ENCODE assay signal across 8 cellular contexts in the genomic region with DNA sequence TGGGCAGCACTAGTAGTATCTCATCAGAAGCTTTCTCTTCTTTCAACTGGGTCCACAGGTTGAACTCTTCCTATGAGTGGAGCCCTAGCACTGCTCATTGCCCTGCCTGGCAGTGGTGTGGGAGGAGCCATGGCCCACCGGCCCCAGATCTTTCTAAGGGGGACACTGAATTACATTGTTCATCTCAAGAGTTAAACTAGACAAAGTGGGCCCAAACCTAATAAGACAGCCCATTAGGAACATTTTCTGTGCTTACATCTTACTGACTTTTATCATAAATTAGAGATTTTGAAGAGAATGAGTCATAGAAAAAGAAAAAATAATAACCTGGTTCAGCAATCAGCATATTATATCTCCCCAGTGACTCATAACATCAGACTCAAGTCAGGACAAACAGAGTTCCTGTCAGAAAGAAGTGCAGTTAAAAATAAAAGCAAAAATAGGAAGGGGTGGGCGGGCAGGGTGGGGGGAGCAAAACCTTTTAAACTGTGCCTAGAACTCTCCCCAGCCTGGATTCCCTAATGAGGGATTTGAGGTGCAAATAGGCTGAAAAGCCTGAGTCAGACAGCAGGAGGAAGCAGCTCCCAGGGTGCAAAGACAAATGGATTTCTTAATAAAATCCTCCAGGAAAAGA.
DNase-seq lines count a peak whose midpoint lies in the region; ATAC-seq lines count a peak whose summit lies in the region.

No MANE protein-coding gene starts in this region.

- peak overlapping the region; percentile 57 for H3K4me3 Mint-ChIP-seq in activated naive CD4-positive, alpha-beta T cell treated with anti-CD3 and anti-CD28 coated beads, Interleukin-2, amount 50 U/mL, for 24 hours

- peaks cover 8% of the 10 kb centered on the region for H3K4me1 ChIP-seq in muscle layer of colon (ENCODE audit: insufficient read depth, low read length)

- no peaks in the 10 kb centered on the region for H3K36me3 ChIP-seq in muscle layer of colon (ENCODE audit: insufficient read depth, low read length)

- peak overlapping the region; percentile 22 for H3K27ac ChIP-seq in muscle layer of colon (ENCODE audit: low read depth, low read length)

- H3K9ac ChIP-seq in muscle layer of colon (ENCODE audit: low read length): no peak overlapping the region

- DNase-seq in HPDE6-E6E7 (ENCODE audit: extremely low spot score): peak; percentile 54
- DNase-seq in mucosa of gallbladder (ENCODE audit: low spot score): no peak
- no peak for DNase-seq in GDM1 (lab: John Stamatoyannopoulos, UW)
- DNase-seq in NCI-H1048 (lab: John Stamatoyannopoulos, UW): no peak

- peaks cover 64% of the 10 kb centered on the region for H3K4me1 Mint-ChIP-seq in activated naive CD4-positive, alpha-beta T cell treated with anti-CD3 and anti-CD28 coated beads, Interleukin-2, amount 50 U/mL, for 24 hours

- H3K4me3 ChIP-seq in muscle layer of colon (ENCODE audit: low read depth in 1 of 2, low read length in 2 of 2): no peak overlapping the region

- no peaks in the 10 kb centered on the region for H3K27me3 ChIP-seq in muscle layer of colon (ENCODE audit: control insufficient read depth in 1 of 2, insufficient read depth in 2 of 2, low read length in 2 of 2)

- H3K27me3 Mint-ChIP-seq in activated naive CD4-positive, alpha-beta T cell treated with anti-CD3 and anti-CD28 coated beads, Interleukin-2, amount 50 U/mL, for 24 hours: no peaks in the 10 kb centered on the region

- ATAC-seq in GM18861 (IDR thresholded peaks at IDR 0.05; ENCODE audit: unreplicated experiment): peak; percentile 47
- no peak for ATAC-seq in GM21515 (IDR thresholded peaks at IDR 0.05; ENCODE audit: unreplicated experiment)

- peak overlapping the region; percentile 89 for H3K27ac Mint-ChIP-seq in activated naive CD4-positive, alpha-beta T cell treated with anti-CD3 and anti-CD28 coated beads, Interleukin-2, amount 50 U/mL, for 24 hours

- peaks cover 4% of the 10 kb centered on the region for H3K36me3 Mint-ChIP-seq in activated naive CD4-positive, alpha-beta T cell treated with anti-CD3 and anti-CD28 coated beads, Interleukin-2, amount 50 U/mL, for 24 hours

- no peaks in the 10 kb centered on the region for H3K9me3 ChIP-seq in muscle layer of colon (ENCODE audit: low read length)

- H3K9me3 Mint-ChIP-seq in activated naive CD4-positive, alpha-beta T cell treated with anti-CD3 and anti-CD28 coated beads, Interleukin-2, amount 50 U/mL, for 24 hours: peaks cover 5% of the 10 kb centered on the region
